ENCODE assay signal across 29 cellular contexts in the genomic region with DNA sequence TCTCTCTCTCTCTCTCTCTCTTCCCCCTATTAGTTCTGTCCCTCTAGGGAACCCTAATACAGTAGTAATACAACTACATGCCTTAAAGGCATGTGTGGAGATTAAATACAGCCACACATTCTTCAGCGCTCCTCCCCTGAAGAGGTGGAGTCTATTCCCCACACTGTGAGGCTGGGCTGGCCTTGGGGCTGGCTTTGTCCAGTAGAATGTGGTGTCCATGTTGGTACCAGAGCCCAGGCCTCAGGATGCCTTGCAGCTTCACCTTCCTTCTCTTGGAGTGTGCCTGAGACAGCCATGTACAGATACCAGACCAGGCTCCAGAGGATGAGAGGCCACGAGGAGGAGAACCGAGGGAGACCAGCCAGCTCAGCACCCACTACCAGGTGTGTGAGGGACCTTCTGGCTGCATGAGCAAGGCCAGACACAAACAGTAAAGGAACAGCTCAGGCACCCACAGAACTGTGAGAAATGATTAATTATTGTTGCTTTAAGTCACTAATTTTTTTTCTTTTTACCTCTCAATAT. TPM values are rescaled to one million over a fixed set of nuclear protein-coding genes. Genes with fewer than 3 reads are reported as not detected.
"Had no signal": no experiment of that assay in that cellular context is flagged by ENCODE, and none has a peak within 500 bp of the region (broad histone marks: within the 10 kb centered on the region; RNA-seq: fewer than 3 reads in every experiment).

No MANE protein-coding gene starts in this region.

- H3K27me3 Mint-ChIP-seq: activated naive CD8-positive, alpha-beta T cell had no signal

- H3K27ac ChIP-seq: KMS-11 had no signal

- H3K4me3 Mint-ChIP-seq: activated B cell treated with CpG ODN at 0.5 μM for 24 hours; activated CD4-positive, alpha-beta memory T cell treated with anti-CD3 and anti-CD28 coated beads for 36 hours; activated CD4-positive, alpha-beta T cell treated with anti-CD3 and anti-CD28 coated beads, Interleukin-2, amount 10 ng/mL, durations not matched to agents 7 days and 5 days; activated naive CD4-positive, alpha-beta T cell treated with anti-CD3 and anti-CD28 coated beads for 36 hours; activated naive CD8-positive, alpha-beta T cell; activated T-helper 17 cell treated with anti-CD3 and anti-CD28 coated beads, Interleukin-2, amount 50 U/mL, for 72 hours had no signal

- ATAC-seq: activated T-helper 17 cell treated with anti-CD3 and anti-CD28 coated beads, Interleukin-2, amount 50 U/mL, for 72 hours had no signal

- H3K9me3 Mint-ChIP-seq: activated CD4-positive, alpha-beta T cell treated with anti-CD3 and anti-CD28 coated beads, Interleukin-2, amount 10 ng/mL, durations not matched to agents 7 days and 5 days had no signal

- H3K36me3 Mint-ChIP-seq: brain had no signal

- DNase-seq: activated B cell treated with CpG ODN at 0.5 μM for 24 hours; activated CD4-positive, alpha-beta memory T cell treated with anti-CD3 and anti-CD28 coated beads for 36 hours; activated CD4-positive, alpha-beta T cell treated with anti-CD3 and anti-CD28 coated beads, Interleukin-2, amount 10 ng/mL, durations not matched to agents 7 days and 5 days; activated gamma-delta T cell; activated naive CD4-positive, alpha-beta T cell treated with anti-CD3 and anti-CD28 coated beads for 36 hours; activated T-cell treated with anti-CD3 and anti-CD28 coated beads for 4 hours; amygdala; MV-4-11; NCI-H1092 treated with DMSO at 0.1 percent for 48 hours; NCI-H1417 treated with DMSO at 0.1 percent for 48 hours; NCI-H1694; NCI-H2029; NCI-H2107; NCI-H2171 treated with DMSO at 0.1 percent for 48 hours; NCI-H345; NCI-H510A; NCI-H526 treated with DMSO at 0.1 percent for 48 hours; NCI-H82; SIG-M5; T-helper 2 cell; T1000 had no signal

- H3K27ac Mint-ChIP-seq: activated B cell treated with CpG ODN at 0.5 μM for 24 hours; activated CD4-positive, alpha-beta memory T cell treated with anti-CD3 and anti-CD28 coated beads for 36 hours; activated CD4-positive, alpha-beta T cell treated with anti-CD3 and anti-CD28 coated beads, Interleukin-2, amount 10 ng/mL, durations not matched to agents 7 days and 5 days; activated naive CD4-positive, alpha-beta T cell treated with anti-CD3 and anti-CD28 coated beads for 36 hours; activated naive CD8-positive, alpha-beta T cell; activated T-helper 17 cell treated with anti-CD3 and anti-CD28 coated beads, Interleukin-2, amount 50 U/mL, for 72 hours; brain had no signal

- H3K4me1 Mint-ChIP-seq: activated B cell treated with CpG ODN at 0.5 μM for 24 hours; activated CD4-positive, alpha-beta T cell treated with anti-CD3 and anti-CD28 coated beads, Interleukin-2, amount 10 ng/mL, durations not matched to agents 7 days and 5 days; activated T-helper 17 cell treated with anti-CD3 and anti-CD28 coated beads, Interleukin-2, amount 50 U/mL, for 72 hours; brain had no signal

RNA-seq across cellular contexts. Expression of a gene that starts 10.6 kb away (rescaled TPM):
- total RNA-seq: activated B cell treated with CpG ODN at 0.5 μM for 24 hours; activated CD4-positive, alpha-beta memory T cell treated with anti-CD3 and anti-CD28 coated beads for 36 hours; activated CD4-positive, alpha-beta T cell treated with anti-CD3 and anti-CD28 coated beads, Interleukin-2, amount 10 ng/mL, durations not matched to agents 7 days and 5 days; activated naive CD4-positive, alpha-beta T cell treated with anti-CD3 and anti-CD28 coated beads for 36 hours; activated T-helper 17 cell treated with anti-CD3 and anti-CD28 coated beads, Interleukin-2, amount 50 U/mL, for 72 hours; astrocyte; MCF 10A; OCI-LY7; RPMI7951 had no signal
